10 cellular contexts compared by ENCODE assay signal in genomic region chr22:18060646-18061620, GRCh38. TPM values are rescaled to one million over a fixed set of nuclear protein-coding genes. Genes with fewer than 3 reads are reported as not detected.
DNase-seq lines count a peak whose midpoint lies in the region; ATAC-seq, FAIRE-seq and TF ChIP-seq lines count a peak whose summit lies in the region.
"Had no signal": no experiment of that assay in that cellular context is flagged by ENCODE, and none has a peak within 500 bp of the region (broad histone marks: within the 10 kb centered on the region; RNA-seq: fewer than 3 reads in every experiment).

No MANE protein-coding gene starts in this region.

- peak; percentile 74 to 80 for DNase-seq in A549 (ENCODE audit: low read depth in 1 of 2, low spot score in 1 of 2)
- DNase-seq in LHCN-M2 (ENCODE audit: low read depth) = peak; percentile 24
- DNase-seq in dermis blood vessel endothelial cell = peak; percentile 28
- no peak for DNase-seq in coronary artery (ENCODE audit: low spot score)
- no peak for DNase-seq in stimulated activated CD4-positive, alpha-beta T cell treated with anti-CD3 and anti-CD28 coated beads, Interleukin-4, amount 100 ng/mL, for 24 hours
- no peak for DNase-seq in immature natural killer cell
- DNase-seq: activated T-cell treated with anti-CD3 and anti-CD28 coated beads, Interleukin-2, amount 50 U/mL, for 24 hours; T-helper 1 cell had no signal

- FAIRE-seq in A549 (lab: Jason Lieb, UNC) = no peak

- H3K27me3 Mint-ChIP-seq in immature natural killer cell (ENCODE audit: low read depth in 3 of 3) = peaks cover 2 to 10% (median 10%) of the 10 kb centered on the region in 3 donors

- H3K27ac Mint-ChIP-seq in immature natural killer cell = no peak overlapping the region
- H3K27ac Mint-ChIP-seq: activated T-cell treated with anti-CD3 and anti-CD28 coated beads, Interleukin-2, amount 50 U/mL, for 24 hours had no signal

- H3K4me3 Mint-ChIP-seq in immature natural killer cell = no peak overlapping the region
- H3K4me3 Mint-ChIP-seq: activated T-cell treated with anti-CD3 and anti-CD28 coated beads, Interleukin-2, amount 50 U/mL, for 24 hours had no signal

- no peaks in the 10 kb centered on the region for H3K36me3 ChIP-seq in muscle layer of duodenum (ENCODE audit: control insufficient read depth in 1 of 2, insufficient read depth in 2 of 2, low read length in 2 of 2)

- CTCF ChIA-PET in A549 (lab: Yijun Ruan, JAX) = interaction anchor here (0.6 to 4.0 kb wide), 3 partner anchors 15 to 120 kb away, joined by 3 to 38 read pairs (median 3); no protein-coding TSS in a partner anchor

- TF ChIP-seq RAD21 in A549 (conservative IDR thresholded peaks at IDR 0.05 in 1 of 2, IDR thresholded peaks at IDR 0.05 in 1 of 2) = 0 out of 5 replicates have a peak, but pooled peaks have one; percentile 1 to 11

- WGBS in A549 (ENCODE audit: missing lambda C conversion rate) = 4% methylated on average over 11 of the region's 13 CpGs

- H3K27me3 ChIP-seq in muscle layer of duodenum (ENCODE audit: low read depth, low read length) = no peaks in the 10 kb centered on the region

- no peaks in the 10 kb centered on the region for H3K36me3 Mint-ChIP-seq in immature natural killer cell

- no peak for TF ChIP-seq CTCF in A549 (IDR thresholded peaks at IDR 0.05)
- no peak for TF ChIP-seq CTCF in coronary artery (IDR thresholded peaks at IDR 0.05)

- H3K4me1 ChIP-seq in A549 = peaks cover 84% of the 10 kb centered on the region
- peaks cover 9 to 11% of the 10 kb centered on the region in 2 donors for H3K4me1 ChIP-seq in muscle layer of duodenum (ENCODE audit: control insufficient read depth in 1 of 2, insufficient read depth in 2 of 2, low read length in 2 of 2)

- H3K9me3 ChIP-seq in A549 (no peaks in the 10 kb centered on the region), muscle layer of duodenum (ENCODE audit: control insufficient read depth in 1 of 2, low read length in 2 of 2) (no peaks in the 10 kb centered on the region)

- no peak overlapping the region for H3K4me3 ChIP-seq in A549
- H3K4me3 ChIP-seq in muscle layer of duodenum (ENCODE audit: low read depth in 1 of 2, low read length in 2 of 2) = no peak overlapping the region
- no peak overlapping the region for H3K4me3 ChIP-seq in coronary artery

- no peak for TF ChIP-seq POLR2A in A549 (IDR thresholded peaks at IDR 0.05; ENCODE audit: low read length)

- H3K4me2 ChIP-seq in A549 = peak overlapping the region; percentile 77

- TF ChIP-seq EP300 in A549 (IDR thresholded peaks at IDR 0.05) = peak in 1 of 2 experiments; percentile 27; a peak in 1 of 5 replicates

- H3K27ac ChIP-seq in A549 (peak overlapping the region; percentile 92 to 95), muscle layer of duodenum (ENCODE audit: low read length) (peak overlapping the region; percentile 48), coronary artery (no peak overlapping the region)

- POLR2A ChIA-PET in A549 (lab: Yijun Ruan, JAX) = no interaction called here

- ATAC-seq in A549 = peak; percentile 79 to 83
- ATAC-seq in HG03378 (IDR thresholded peaks at IDR 0.05; ENCODE audit: unreplicated experiment) = no peak

- H3K4me1 Mint-ChIP-seq in immature natural killer cell = no peaks in the 10 kb centered on the region

- no peaks in the 10 kb centered on the region for H3K9me3 Mint-ChIP-seq in immature natural killer cell
- H3K9me3 Mint-ChIP-seq: activated T-cell treated with anti-CD3 and anti-CD28 coated beads, Interleukin-2, amount 50 U/mL, for 24 hours had no signal

TF ChIP-seq in A549, 52 proteins besides CTCF, POLR2A, EP300 and RAD21:
- TF ChIP-seq ZC3H11A (IDR thresholded peaks at IDR 0.05) (no peak), CHD4 (IDR thresholded peaks at IDR 0.05; ENCODE audit: borderline replicate concordance) (no peak), JUNB (IDR thresholded peaks at IDR 0.05) (peak; percentile 61), NR3C1 (IDR thresholded peaks at IDR 0.05) (no peak), TP53 (CRISPR knock-in tag; IDR thresholded peaks at IDR 0.05) (no peak), JUN (IDR thresholded peaks at IDR 0.05) (peak in 1 of 2 experiments; percentile 39; a peak in 2 of 5 replicates), GATA3 (IDR thresholded peaks at IDR 0.05; ENCODE audit: borderline replicate concordance) (peak; percentile 61; the same call in 1 of the 2 replicates), FOSL2 (IDR thresholded peaks at IDR 0.05) (no peak), FOSL2 (CRISPR knock-in tag; IDR thresholded peaks at IDR 0.05) (peak; percentile 62)
- TF ChIP-seq, protein P1, sequence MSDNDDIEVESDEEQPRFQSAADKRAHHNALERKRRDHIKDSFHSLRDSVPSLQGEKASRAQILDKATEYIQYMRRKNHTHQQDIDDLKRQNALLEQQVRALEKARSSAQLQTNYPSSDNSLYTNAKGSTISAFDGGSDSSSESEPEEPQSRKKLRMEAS (IDR thresholded peaks at IDR 0.05) = peak; percentile 66; the same call in 1 of the 2 replicates

RNA-seq across cellular contexts. Expression of gene PEX26, which starts 16.9 kb away (rescaled TPM):
- polyA plus RNA-seq in A549 (2011; rRNA removed) (12.4 and 15.3 TPM in 2 replicates), A549 (2017; fragmentation: RNase III; extraction: RNeasy Plus Mini Kit Qiagen cat#74134 plus additional on column Dnase treatment) (10.8 to 12.7 TPM (median 11.8 TPM) in 3 replicates), immature natural killer cell (1 to 10 TPM in 2 of 3 donors, under 1 TPM in 1; 0.27 to 6.4 (median 5.1) TPM)
- 6.8 and 11.5 TPM in 2 replicates for polyA plus RNA-seq in A549 (2012; cell fraction: cytosol; rRNA removed)
- 8.3 and 9.9 TPM in 2 replicates for polyA plus RNA-seq in A549 (2012; cell fraction: nucleus; rRNA removed)
- 23.8 and 24.1 TPM in 2 replicates for polyA minus RNA-seq in A549 (2011; rRNA and poly(A)+ RNA removed)
- total RNA-seq in LHCN-M2 (2014; rRNA removed) (32.7 and 39.8 TPM in 2 replicates), dermis blood vessel endothelial cell (24.8 and 37.6 TPM in 2 replicates)
- polyA plus RNA-seq in LHCN-M2 (2012) = 32.3 TPM

RNA-seq across cellular contexts. Expression of gene MICAL3, which starts 36.6 kb away (rescaled TPM):
- 18.7 and 20.5 TPM in 2 replicates for polyA plus RNA-seq in A549 (2011; rRNA removed)
- polyA plus RNA-seq in A549 (2012; cell fraction: cytosol; rRNA removed) = 13.3 and 17.7 TPM in 2 replicates
- 74.0 and 74.6 TPM in 2 replicates for polyA plus RNA-seq in A549 (2012; cell fraction: nucleus; rRNA removed)
- polyA plus RNA-seq in A549 (2017; fragmentation: RNase III; extraction: RNeasy Plus Mini Kit Qiagen cat#74134 plus additional on column Dnase treatment) = 30.1 to 35.1 TPM (median 30.3 TPM) in 3 replicates
- 28.0 and 34.1 TPM in 2 replicates for polyA minus RNA-seq in A549 (2011; rRNA and poly(A)+ RNA removed)
- 18.5 and 21.0 TPM in 2 replicates for total RNA-seq in LHCN-M2 (2014; rRNA removed)
- polyA plus RNA-seq in LHCN-M2 (2012) = 19.6 TPM
- 40.2 and 43.4 TPM in 2 replicates for total RNA-seq in dermis blood vessel endothelial cell
- polyA plus RNA-seq in immature natural killer cell = 1 to 10 TPM in 2 of 3 donors, not detected in 1; 1.1 to 2.3 TPM

RNA-seq across cellular contexts. Expression of gene TUBA8, which starts 49.7 kb away (rescaled TPM):
- polyA plus RNA-seq in A549 (2011; rRNA removed) = 0.66 and 0.90 TPM in 2 replicates
- 1.1 TPM in 2 replicates for polyA plus RNA-seq in A549 (2012; cell fraction: cytosol; rRNA removed)
- polyA plus RNA-seq in A549 (2012; cell fraction: nucleus; rRNA removed) = 3.5 and 3.8 TPM in 2 replicates
- polyA plus RNA-seq in A549 (2017; fragmentation: RNase III; extraction: RNeasy Plus Mini Kit Qiagen cat#74134 plus additional on column Dnase treatment) = 0.13 to 0.41 TPM in 2 of 3 replicates, not detected in the other
- polyA minus RNA-seq in A549 (2011; rRNA and poly(A)+ RNA removed) = 1.2 and 1.5 TPM in 2 replicates
- total RNA-seq in LHCN-M2 (2014; rRNA removed) = 0.26 and 0.46 TPM in 2 replicates
- polyA plus RNA-seq in LHCN-M2 (2012) = 0.47 TPM
- total RNA-seq in dermis blood vessel endothelial cell = 1.0 and 1.3 TPM in 2 replicates
- polyA plus RNA-seq in immature natural killer cell = 1 to 10 TPM in 2 of 3 donors, not detected in 1; 2.2 to 2.9 TPM

Comparison
In these comparisons a context has a peak if more than half of its experiments do, and no peak if none do; other contexts are left out.
1. DNase-seq: peak in A549 (2 of 2), LHCN-M2 (single experiment) and dermis blood vessel endothelial cell (single experiment); none in coronary artery (single experiment), stimulated activated CD4-positive, alpha-beta T cell treated with anti-CD3 and anti-CD28 coated beads, Interleukin-4, amount 100 ng/mL, for 24 hours (single experiment) and immature natural killer cell (0 of 3).
2. H3K27ac ChIP-seq: peak in A549 (2 of 2) and muscle layer of duodenum (single experiment); none in coronary artery (0 of 2).